18 cellular contexts compared by ENCODE assay signal in genomic region chr2:139175510-139175909, GRCh38.
"Had no signal": no experiment of that assay in that cellular context is flagged by ENCODE, and none has a peak within 500 bp of the region (broad histone marks: within the 10 kb centered on the region; RNA-seq: fewer than 3 reads in every experiment).

No MANE protein-coding gene starts in this region.

- H3K9me3 ChIP-seq: adrenal gland, breast epithelium, gastrocnemius medialis, thyroid gland had no signal

- H3K4me3 ChIP-seq: adrenal gland, breast epithelium, gastrocnemius medialis, spleen, thyroid gland had no signal

- H3K27me3 ChIP-seq: adrenal gland, breast epithelium, gastrocnemius medialis, spleen, thyroid gland had no signal

- H3K36me3 ChIP-seq: adrenal gland, breast epithelium, gastrocnemius medialis, spleen, thyroid gland had no signal

- H3K4me1 ChIP-seq: adrenal gland, breast epithelium, gastrocnemius medialis, spleen, thyroid gland had no signal

- DNase-seq: activated CD4-positive, alpha-beta T cell treated with anti-CD3 and anti-CD28 coated beads for 36 hours; activated CD4-positive, alpha-beta T cell treated with anti-CD3 and anti-CD28 coated beads, Interleukin-2, amount 50 U/mL, for 48 hours; activated gamma-delta T cell treated with Interleukin-2 at 50 U/mL for 16 hours; activated T-cell treated with anti-CD3 and anti-CD28 coated beads for 4 hours; adrenal gland; cortex of kidney; effector CD4-positive, alpha-beta T cell; gastrocnemius medialis; head of caudate nucleus; kidney; midbrain; nucleus accumbens; posterior cingulate gyrus; spleen; stimulated activated CD8-positive, alpha-beta memory T cell treated with anti-CD3 and anti-CD28 coated beads, Interleukin-4, amount 100 ng/mL, for 48 hours; stimulated activated naive CD4-positive, alpha-beta T cell; thyroid gland had no signal

- H3K27ac ChIP-seq: adrenal gland, breast epithelium, gastrocnemius medialis, spleen, thyroid gland had no signal
